21 cellular contexts compared by ENCODE assay signal in genomic region chr16:65308506-65308905, GRCh38.
"Had no signal": no experiment of that assay in that cellular context is flagged by ENCODE, and none has a peak within 500 bp of the region (broad histone marks: within the 10 kb centered on the region; RNA-seq: fewer than 3 reads in every experiment).

No MANE protein-coding gene starts in this region.

- H3K4me3 ChIP-seq: coronary artery, gastroesophageal sphincter, lung, neural progenitor cell, ovary, right atrium auricular region, sigmoid colon, skin epidermis, stomach, thoracic aorta had no signal

- H3K9ac ChIP-seq: neural progenitor cell had no signal

- H3K4me2 ChIP-seq: neural progenitor cell had no signal

- H2AFZ ChIP-seq: neural progenitor cell had no signal

- ATAC-seq: gastroesophageal sphincter; left ventricle myocardium superior; natural killer cell treated with Interleukin-12 subunit alpha and Interleukin-12 subunit beta and Interleukin-15 and Interleukin-18, amount 100 ng/mL, for 72 hours had no signal

- H3K4me1 ChIP-seq: gastroesophageal sphincter, neural progenitor cell had no signal

- H3K9me3 ChIP-seq: gastroesophageal sphincter, ovary, right atrium auricular region, sigmoid colon, stomach, thoracic aorta had no signal

- H3K36me3 ChIP-seq: gastroesophageal sphincter, neural progenitor cell, ovary, right atrium auricular region, sigmoid colon, stomach, thoracic aorta had no signal

- H3K27ac ChIP-seq: coronary artery, gastroesophageal sphincter, neural progenitor cell, ovary, right atrium auricular region, sigmoid colon, skin epidermis, stomach, thoracic aorta had no signal

- H3K27me3 ChIP-seq: gastroesophageal sphincter, neural progenitor cell, ovary, right atrium auricular region, sigmoid colon, stomach had no signal

- DNase-seq: effector CD4-positive, alpha-beta T cell; immature natural killer cell; left ventricle myocardium superior; mesenchymal stem cell; midbrain; nucleus accumbens; ovary; sigmoid colon; stimulated activated CD4-positive, alpha-beta T cell treated with anti-CD3 and anti-CD28 coated beads, Interleukin-12 subunit alpha, Interleukin-12 subunit beta, amount 100 ng/mL, for 4 hours; stimulated activated naive CD4-positive, alpha-beta T cell; stomach; substantia nigra; trophoblast cell had no signal
